10 cellular contexts compared by ENCODE assay signal in the genomic region with DNA sequence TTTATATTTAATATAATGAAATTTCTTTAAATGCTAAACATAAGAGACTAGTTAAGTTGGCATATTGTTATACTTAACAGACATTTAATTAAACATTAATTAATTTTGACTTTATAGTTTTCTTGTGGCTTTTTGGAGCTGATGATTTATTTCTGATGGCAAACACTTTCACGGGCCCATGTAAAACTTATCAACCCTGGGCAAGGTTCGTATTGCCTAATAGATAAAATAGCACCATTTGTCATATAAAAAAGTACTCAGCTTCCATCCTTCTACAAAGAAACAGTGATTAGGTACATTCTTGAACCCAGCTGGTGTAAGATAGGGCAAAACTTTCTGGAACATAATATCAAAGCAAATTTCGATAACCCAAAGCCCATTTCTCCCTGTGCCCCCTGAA.
"Had no signal": no experiment of that assay in that cellular context is flagged by ENCODE, and none has a peak within 500 bp of the region (broad histone marks: within the 10 kb centered on the region; RNA-seq: fewer than 3 reads in every experiment).

No MANE protein-coding gene starts in this region.

- H3K9me3 ChIP-seq: HAP-1 had no signal

- ATAC-seq: HCT116, K562 had no signal

- DNase-seq: GM23248, GOT3, H7, HFFc6, IMR-90, KG1 had no signal

- H3K4me1 ChIP-seq: HAP-1 had no signal

- H3K27ac ChIP-seq: GM23248, HL-60 had no signal

- FAIRE-seq: K562 had no signal

- H2AFZ ChIP-seq: GM23248 had no signal

- H3K36me3 ChIP-seq: HAP-1 had no signal

- H3K4me3 ChIP-seq: GM23248, HAP-1, K562 had no signal
